Comparison of ENCODE assay signal across 25 cellular contexts in genomic region chr1:231236131-231236571, GRCh38. TPM values are rescaled to one million over a fixed set of nuclear protein-coding genes. Genes with fewer than 3 reads are reported as not detected.
DNase-seq lines count a peak whose midpoint lies in the region; ATAC-seq, FAIRE-seq and TF ChIP-seq lines count a peak whose summit lies in the region.
"Had no signal": no experiment of that assay in that cellular context is flagged by ENCODE, and none has a peak within 500 bp of the region (broad histone marks: within the 10 kb centered on the region; RNA-seq: fewer than 3 reads in every experiment).

No MANE protein-coding gene starts in this region.

- no peak overlapping the region for H3K4me2 ChIP-seq in neuronal stem cell (ENCODE audit: insufficient read depth, low read length, poor library complexity, severe bottlenecking)

- H2BK5ac ChIP-seq in neuronal stem cell (ENCODE audit: low read length) = no peak overlapping the region

- no peak overlapping the region for H3K4ac ChIP-seq in neuronal stem cell (ENCODE audit: low read length)

- 32 to 55% (median 44%) methylated on average over 4 of the region's 4 CpGs for WGBS in small intestine, 3 donors
- WGBS in neuronal stem cell (ENCODE audit: extremely low coverage in 2 of 2, insufficient read length in 2 of 2, insufficient replicate concordance in 1 of 2), 2 donors = no CpG with 5 or more reads among the region's 4 CpGs

- DNase-seq in LNCaP clone FGC (ENCODE audit: low read depth) = peak; percentile 97
- peak; percentile 74 to 94 for DNase-seq in SJCRH30
- peak; percentile 49 to 53 for DNase-seq in lung microvascular endothelial cell (ENCODE audit: low read depth in 2 of 2)
- peak; percentile 24 for DNase-seq in small intestine
- DNase-seq in activated naive CD4-positive, alpha-beta T cell treated with anti-CD3 and anti-CD28 coated beads, Interleukin-2, amount 50 U/mL, for 72 hours (ENCODE audit: low spot score in 2 of 2) = no peak
- no peak for DNase-seq in NOMO-1 treated with DMSO at 0.1 percent for 48 hours (lab: John Stamatoyannopoulos, UW; ENCODE audit: unreplicated experiment)
- DNase-seq in neuronal stem cell (ENCODE audit: low spot score) = no peak
- DNase-seq: aorta; central memory CD4-positive, alpha-beta T cell; effector CD8-positive, alpha-beta T cell; H9; left ventricle myocardium superior; naive thymus-derived CD4-positive, alpha-beta T cell; NCI-H1436 treated with DMSO at 0.1 percent for 48 hours; NCI-H524; ovary; SHP77 treated with DMSO at 0.1 percent for 48 hours; sigmoid colon; stimulated activated CD4-positive, alpha-beta T cell treated with anti-CD3 and anti-CD28 coated beads, Interleukin-2, amount 100 ng/mL, for 48 hours; WERI-Rb-1 had no signal

- H3K4me1 ChIP-seq in SJCRH30 (peaks cover 49% of the 10 kb centered on the region), small intestine (ENCODE audit: control insufficient read depth in 2 of 2, insufficient read depth in 1 of 2, low read depth in 1 of 2, low read length in 1 of 2) (peaks cover 6 to 22% of the 10 kb centered on the region in 2 donors), neuronal stem cell (ENCODE audit: control insufficient read depth in 2 of 2, insufficient read depth in 1 of 2, low read depth in 1 of 2, low read length in 2 of 2) (peaks cover 0 to 3% of the 10 kb centered on the region in 2 donors)

- ATAC-seq in GM18907 (IDR thresholded peaks at IDR 0.05; ENCODE audit: unreplicated experiment) = no peak
- no peak for ATAC-seq in activated naive CD4-positive, alpha-beta T cell treated with anti-CD3 and anti-CD28 coated beads, Interleukin-2, amount 50 U/mL, for 72 hours
- ATAC-seq: esophagus mucosa; left ventricle myocardium superior; naive thymus-derived CD4-positive, alpha-beta T cell had no signal

- H3K9me3 ChIP-seq in SJCRH30 (replicated peaks) = no peaks in the 10 kb centered on the region
- H3K9me3 ChIP-seq in small intestine (ENCODE audit: control insufficient read depth, low read depth) = no peaks in the 10 kb centered on the region
- H3K9me3 ChIP-seq in neuronal stem cell (replicated peaks in 1 of 2; ENCODE audit: control insufficient read depth in 2 of 2, insufficient read depth in 1 of 2, low read depth in 1 of 2, low read length in 2 of 2) = no peaks in the 10 kb centered on the region
- H3K9me3 ChIP-seq: ovary, sigmoid colon had no signal

- H3K23ac ChIP-seq in neuronal stem cell (ENCODE audit: low read depth, low read length, poor library complexity) = no peak overlapping the region

- H3K14ac ChIP-seq in neuronal stem cell (ENCODE audit: low read length) = no peak overlapping the region

- no peak overlapping the region for H2AK5ac ChIP-seq in neuronal stem cell (ENCODE audit: low read depth, low read length)

- H3K36me3 ChIP-seq in SJCRH30 (peaks cover 10% of the 10 kb centered on the region; the same call in 1 of the 2 replicates), small intestine (ENCODE audit: control insufficient read depth in 2 of 2, insufficient read depth in 2 of 2, low read length in 2 of 2) (peaks cover 9 to 11% of the 10 kb centered on the region in 2 donors), neuronal stem cell (replicated peaks in 1 of 2; ENCODE audit: control insufficient read depth in 2 of 2, insufficient read depth in 2 of 2, low read length in 2 of 2) (peaks cover 10 to 44% of the 10 kb centered on the region in 2 donors)
- H3K36me3 ChIP-seq: ovary had no signal

- TF ChIP-seq CTCF in LNCaP clone FGC (IDR thresholded peaks at IDR 0.05; ENCODE audit: control insufficient read depth, extremely low read depth, insufficient read depth) = no peak

- no peak overlapping the region for H2BK15ac ChIP-seq in neuronal stem cell (ENCODE audit: low read length)

- H4K91ac ChIP-seq in neuronal stem cell (ENCODE audit: low read depth, low read length, poor library complexity) = no peak overlapping the region

- H3K36me3 Mint-ChIP-seq in activated naive CD4-positive, alpha-beta T cell treated with anti-CD3 and anti-CD28 coated beads, Interleukin-2, amount 50 U/mL, for 72 hours = peaks cover 42 to 44% of the 10 kb centered on the region in 2 donors

- no peak overlapping the region for H3K4me3 ChIP-seq in LNCaP clone FGC (ENCODE audit: low read depth, low read length)
- H3K4me3 ChIP-seq in SJCRH30 = no peak overlapping the region; the same call in 1 of the 2 replicates
- H3K4me3 ChIP-seq in small intestine (ENCODE audit: low read depth in 1 of 2, low read length in 2 of 2) = no peak overlapping the region
- H3K4me3 ChIP-seq in neuronal stem cell (ENCODE audit: low read length in 2 of 2) = no peak overlapping the region
- H3K4me3 ChIP-seq: ovary, sigmoid colon had no signal

- H2BK12ac ChIP-seq in neuronal stem cell (ENCODE audit: low read length) = no peak overlapping the region

- H2BK120ac ChIP-seq in neuronal stem cell (ENCODE audit: low read depth, low read length) = no peak overlapping the region

- H3K9me3 Mint-ChIP-seq in activated naive CD4-positive, alpha-beta T cell treated with anti-CD3 and anti-CD28 coated beads, Interleukin-2, amount 50 U/mL, for 72 hours = no peaks in the 10 kb centered on the region
- H3K9me3 Mint-ChIP-seq: H9 had no signal

- no peak overlapping the region for H4K8ac ChIP-seq in neuronal stem cell (ENCODE audit: low read depth, low read length)

- no peak for FAIRE-seq in small intestine (lab: Jason Lieb, UNC)
- FAIRE-seq: D721Med, GM12892 had no signal

- no peak overlapping the region for H3K9ac ChIP-seq in neuronal stem cell (ENCODE audit: low read depth, low read length, poor library complexity)

- no peak overlapping the region for H3K18ac ChIP-seq in neuronal stem cell (ENCODE audit: low read length)

- no peaks in the 10 kb centered on the region for H3K27me3 ChIP-seq in SJCRH30
- no peaks in the 10 kb centered on the region for H3K27me3 ChIP-seq in small intestine (ENCODE audit: control insufficient read depth in 2 of 2, insufficient read depth in 2 of 2, low read length in 2 of 2)
- H3K27me3 ChIP-seq in neuronal stem cell (ENCODE audit: control insufficient read depth in 3 of 3, insufficient read depth in 3 of 3, low read depth in 1 of 3, low read length in 3 of 3) = no peaks in the 10 kb centered on the region
- H3K27me3 ChIP-seq: ovary, sigmoid colon had no signal

- no peak overlapping the region for H2AFZ ChIP-seq in neuronal stem cell (ENCODE audit: low read length)

- H3K79me1 ChIP-seq in neuronal stem cell (ENCODE audit: low read depth, low read length) = peaks cover 2% of the 10 kb centered on the region

- no peak overlapping the region for H3K27ac Mint-ChIP-seq in activated naive CD4-positive, alpha-beta T cell treated with anti-CD3 and anti-CD28 coated beads, Interleukin-2, amount 50 U/mL, for 72 hours
- H3K27ac Mint-ChIP-seq: B cell; H9; naive thymus-derived CD4-positive, alpha-beta T cell had no signal

- H3K27ac ChIP-seq in SJCRH30 (peak overlapping the region; percentile 99), small intestine (ENCODE audit: low read depth in 1 of 2, low read length in 1 of 2) (peak overlapping the region in 1 of 2 donors; percentile 45), neuronal stem cell (replicated peaks; ENCODE audit: low read length) (no peak overlapping the region)
- H3K27ac ChIP-seq: ovary, sigmoid colon, WERI-Rb-1 had no signal

RNA-seq across cellular contexts. Expression of gene GNPAT, which starts 4.9 kb away (rescaled TPM):
- total RNA-seq in SJCRH30 (2014; rRNA removed; shearing (Covaris generic)) = 88.5 and 90.8 TPM in 2 replicates
- total RNA-seq in lung microvascular endothelial cell = 37.7 and 40.1 TPM in 2 replicates
- polyA plus RNA-seq in small intestine = 10 to 100 TPM; 43.4 to 68.4 (median 44.9) TPM
- total RNA-seq in activated naive CD4-positive, alpha-beta T cell treated with anti-CD3 and anti-CD28 coated beads, Interleukin-2, amount 50 U/mL, for 72 hours = 10 to 100 TPM; 50.6 to 65.2 TPM
- polyA plus RNA-seq in neuronal stem cell (2013, experiment 1 of 2) = 68.5 TPM
- 70.8 TPM for polyA plus RNA-seq in neuronal stem cell (2013, experiment 2 of 2)

Comparison
In these comparisons a context has a peak if more than half of its experiments do, and no peak if none do; other contexts are left out.
1. DNase-seq: peak in LNCaP clone FGC (single experiment), SJCRH30 (2 of 2), lung microvascular endothelial cell (2 of 2) and small intestine (single experiment); none in activated naive CD4-positive, alpha-beta T cell treated with anti-CD3 and anti-CD28 coated beads, Interleukin-2, amount 50 U/mL, for 72 hours (0 of 2), NOMO-1 treated with DMSO at 0.1 percent for 48 hours (single experiment) and neuronal stem cell (single experiment).